ENCODE assay signal across 24 cellular contexts in genomic region chr7:15400440-15400839, GRCh38.
DNase-seq lines count a peak whose midpoint lies in the region; ATAC-seq, FAIRE-seq and TF ChIP-seq lines count a peak whose summit lies in the region.
"Had no signal": no experiment of that assay in that cellular context is flagged by ENCODE, and none has a peak within 500 bp of the region (broad histone marks: within the 10 kb centered on the region; RNA-seq: fewer than 3 reads in every experiment).

No MANE protein-coding gene starts in this region.

- ATAC-seq in right lobe of liver, result peak; percentile 67 to 90 (median 84)
- no peak for ATAC-seq in stimulated activated naive B cell treated with anti-CD40 and anti-IgM and Interleukin-4, amounts not matched to agents 10 μg/mL and 1 μg/mL and 100 μg/mL, for 72 hours (replicated peaks)
- ATAC-seq: CD8-positive, alpha-beta T cell; GM12878; HCT116 had no signal

- H3K4me3 ChIP-seq in H1 (ENCODE audit: extremely low read depth in 1 of 4, insufficient read depth in 2 of 4, low read depth in 3 of 4, low read length in 4 of 4) (no peak overlapping the region), right lobe of liver (no peak overlapping the region)
- H3K4me3 ChIP-seq: BLaER1, GM12878, GM23248 had no signal

- no peak overlapping the region for H3K27ac Mint-ChIP-seq in stimulated activated naive B cell treated with anti-CD40 and anti-IgM and Interleukin-4, amounts not matched to agents 10 μg/mL and 1 μg/mL and 100 μg/mL, for 72 hours
- H3K27ac Mint-ChIP-seq: B cell; CD4-positive, CD25-positive, alpha-beta regulatory T cell; CD8-positive, alpha-beta T cell; H9 had no signal

- intact Hi-C loops in right lobe of liver (cut with DNase I), result no loop called here

- H2BK120ac ChIP-seq in H1 (replicated peaks; ENCODE audit: low read depth, low read length), result no peak overlapping the region

- no peak overlapping the region for H3K9ac ChIP-seq in H1 (replicated peaks in 1 of 4; ENCODE audit: extremely low read depth in 1 of 4, low read depth in 3 of 4, low read length in 3 of 4)
- H3K9ac ChIP-seq: BLaER1, GM23248 had no signal

- 78% methylated on average over 3 of the region's 3 CpGs; no CpG with 5 or more reads in 1 of the 2 experiments for WGBS in H1 (ENCODE audit: extremely low coverage in 1 of 2, insufficient coverage in 1 of 2, insufficient read length in 1 of 2, insufficient replicate concordance in 2 of 2, low coverage in 1 of 2, low lambda C conversion rate in 2 of 2, missing lambda C conversion rate in 1 of 2), 2 experiments
- WGBS in right lobe of liver (ENCODE audit: insufficient coverage, low coverage, low lambda C conversion rate, missing lambda C conversion rate), result 25% methylated on average over 3 of the region's 3 CpGs

- no peak overlapping the region for H3K14ac ChIP-seq in H1 (ENCODE audit: insufficient read length)

- POLR2A ChIA-PET in H1 (lab: Charles Lee; ENCODE audit: partially characterized antibody), result no interaction called here

- no peak overlapping the region for H3K4me3 Mint-ChIP-seq in stimulated activated naive B cell treated with anti-CD40 and anti-IgM and Interleukin-4, amounts not matched to agents 10 μg/mL and 1 μg/mL and 100 μg/mL, for 72 hours
- H3K4me3 Mint-ChIP-seq: B cell; CD4-positive, CD25-positive, alpha-beta regulatory T cell; CD8-positive, alpha-beta T cell; H9 had no signal

- TF ChIP-seq CTCF in H1 (IDR thresholded peaks at IDR 0.05; ENCODE audit: control extremely low read depth in 1 of 3, insufficient read depth in 1 of 3, low read depth in 1 of 3, low read length in 3 of 3) (no peak), right lobe of liver (IDR thresholded peaks at IDR 0.05) (no peak)

- DNase-seq in NCI-H748 (lab: John Stamatoyannopoulos, UW; ENCODE audit: unreplicated experiment) (peak; percentile 18), NCI-H748 treated with DMSO at 0.1 percent for 48 hours (lab: John Stamatoyannopoulos, UW) (no peak), HuH-7 (ENCODE audit: low spot score) (peak; percentile 33), H1 (ENCODE audit: low read depth in 1 of 2, low spot score in 2 of 2) (no peak), right lobe of liver (peak in 1 of 3 donors; percentile 45), NCI-H69 (lab: John Stamatoyannopoulos, UW) (no peak)
- DNase-seq in stimulated activated naive B cell treated with anti-CD40 and anti-IgM and Interleukin-4, amounts not matched to agents 10 μg/mL and 1 μg/mL and 100 μg/mL, for 72 hours, result no peak
- DNase-seq in activated CD4-positive, alpha-beta T cell treated with anti-CD3 and anti-CD28 coated beads, Interleukin-2, amount 50 U/mL, for 4 hours, result no peak
- DNase-seq: CD4-positive, CD25-positive, alpha-beta regulatory T cell; CD8-positive, alpha-beta T cell; DMS 273 treated with DMSO at 0.1 percent for 48 hours; DMS79; EL; GDM1; GM23248; H9 had no signal

- no peak for TF ChIP-seq POLR2A in H1 (IDR thresholded peaks at IDR 0.05; ENCODE audit: control extremely low read depth in 1 of 2, low read depth in 2 of 2, low read length in 2 of 2)
- TF ChIP-seq POLR2A in right lobe of liver (IDR thresholded peaks at IDR 0.05), result no peak

- TF ChIP-seq RAD21 in H1 (IDR thresholded peaks at IDR 0.05 in 1 of 2, conservative IDR thresholded peaks at IDR 0.05 in 1 of 2; ENCODE audit: low read depth in 2 of 2, low read length in 2 of 2), result no peak

- no peak overlapping the region for H3K23ac ChIP-seq in H1 (ENCODE audit: insufficient read length)

- no peak overlapping the region for H4K8ac ChIP-seq in H1 (ENCODE audit: extremely low read depth, insufficient read depth, low read length)

- no peak overlapping the region for H3K18ac ChIP-seq in H1 (ENCODE audit: extremely low read depth, low read length)

- H4K20me1 ChIP-seq in H1 (replicated peaks in 1 of 2; ENCODE audit: control insufficient read depth in 1 of 2, insufficient read depth in 2 of 2, low read length in 2 of 2), result no peaks in the 10 kb centered on the region
- H4K20me1 ChIP-seq: BLaER1 had no signal

- CTCF ChIA-PET in H1 (lab: Charles Lee; ENCODE audit: partially characterized antibody), result no interaction called here

- peaks cover 0 to 3% (median 0%) of the 10 kb centered on the region in 4 experiments; a peak in 1 of 8 replicates for H3K36me3 ChIP-seq in H1 (ENCODE audit: control insufficient read depth in 2 of 4, insufficient read depth in 4 of 4, low read length in 3 of 4)
- H3K36me3 ChIP-seq in right lobe of liver, result no peaks in the 10 kb centered on the region
- H3K36me3 ChIP-seq: BLaER1 had no signal

- H3K23me2 ChIP-seq in H1 (ENCODE audit: low read depth, low read length), result no peaks in the 10 kb centered on the region

- no peaks in the 10 kb centered on the region for H3K27me3 Mint-ChIP-seq in stimulated activated naive B cell treated with anti-CD40 and anti-IgM and Interleukin-4, amounts not matched to agents 10 μg/mL and 1 μg/mL and 100 μg/mL, for 72 hours
- H3K27me3 Mint-ChIP-seq: B cell; CD4-positive, CD25-positive, alpha-beta regulatory T cell had no signal

- H2BK5ac ChIP-seq in H1 (ENCODE audit: low read depth, low read length), result no peak overlapping the region

- H4K91ac ChIP-seq in H1 (replicated peaks; ENCODE audit: insufficient read length, low read length), result peak overlapping the region; percentile 42

- no peaks in the 10 kb centered on the region for H3K27me3 ChIP-seq in H1 (replicated peaks in 1 of 4; ENCODE audit: control insufficient read depth in 3 of 4, extremely low read depth in 1 of 4, insufficient read depth in 3 of 4, low read length in 3 of 4)
- H3K27me3 ChIP-seq in right lobe of liver, result no peaks in the 10 kb centered on the region
- H3K27me3 ChIP-seq: BLaER1 had no signal

- no peak overlapping the region for H4K5ac ChIP-seq in H1 (ENCODE audit: insufficient read length, low read depth, low read length)

- H3K9me3 Mint-ChIP-seq in stimulated activated naive B cell treated with anti-CD40 and anti-IgM and Interleukin-4, amounts not matched to agents 10 μg/mL and 1 μg/mL and 100 μg/mL, for 72 hours, result peaks cover 5 to 8% of the 10 kb centered on the region in 2 donors

- H3K36me3 Mint-ChIP-seq in stimulated activated naive B cell treated with anti-CD40 and anti-IgM and Interleukin-4, amounts not matched to agents 10 μg/mL and 1 μg/mL and 100 μg/mL, for 72 hours, result no peaks in the 10 kb centered on the region
- H3K36me3 Mint-ChIP-seq: CD4-positive, CD25-positive, alpha-beta regulatory T cell; CD8-positive, alpha-beta T cell had no signal

- no peak overlapping the region for H3K27ac ChIP-seq in H1 (ENCODE audit: low read depth, low read length)
- no peak overlapping the region for H3K27ac ChIP-seq in right lobe of liver
- H3K27ac ChIP-seq: 22Rv1, BLaER1, C4-2B, GM23248 had no signal

- H3K4me1 ChIP-seq in H1 (replicated peaks in 1 of 4; ENCODE audit: control insufficient read depth in 3 of 4, insufficient read depth in 4 of 4, low read length in 3 of 4) (peaks cover 0 to 3% (median 0%) of the 10 kb centered on the region in 4 experiments; a peak in 1 of 7 replicates), right lobe of liver (peaks cover 0 to 3% (median 0%) of the 10 kb centered on the region in 4 donors)
- H3K4me1 ChIP-seq: BLaER1 had no signal

- H3K56ac ChIP-seq in H1 (replicated peaks; ENCODE audit: insufficient read length, low read depth, low read length), result no peak overlapping the region

- H3K4me2 ChIP-seq in H1 (ENCODE audit: insufficient read depth in 1 of 2, low read depth in 2 of 2, low read length in 2 of 2), result no peak overlapping the region
- H3K4me2 ChIP-seq: BLaER1 had no signal

- H3K4ac ChIP-seq in H1 (replicated peaks; ENCODE audit: insufficient read length, low read depth, low read length), result no peak overlapping the region

- H3K9me3 ChIP-seq in H1 (ENCODE audit: insufficient read depth in 2 of 2, low read depth in 1 of 2, low read length in 1 of 2), result peaks cover 0 to 6% of the 10 kb centered on the region in 2 experiments; a peak in 1 of 4 replicates
- H3K9me3 ChIP-seq in right lobe of liver, result no peaks in the 10 kb centered on the region

- H2BK15ac ChIP-seq in H1 (ENCODE audit: low read length), result no peak overlapping the region

- H3K79me1 ChIP-seq in H1 (ENCODE audit: low read depth, low read length), result no peaks in the 10 kb centered on the region

- H3K79me2 ChIP-seq in H1 (ENCODE audit: control insufficient read depth in 1 of 2, insufficient read depth in 2 of 2, low read length in 2 of 2), result no peaks in the 10 kb centered on the region

- H2BK20ac ChIP-seq in H1 (ENCODE audit: low read length), result no peak overlapping the region

- no peak overlapping the region for H2AFZ ChIP-seq in H1 (ENCODE audit: low read length)
- H2AFZ ChIP-seq: GM23248 had no signal

- no peak overlapping the region for H2BK12ac ChIP-seq in H1 (ENCODE audit: low read depth, low read length)

- no peaks in the 10 kb centered on the region for H3K4me1 Mint-ChIP-seq in stimulated activated naive B cell treated with anti-CD40 and anti-IgM and Interleukin-4, amounts not matched to agents 10 μg/mL and 1 μg/mL and 100 μg/mL, for 72 hours
- H3K4me1 Mint-ChIP-seq: B cell; CD4-positive, CD25-positive, alpha-beta regulatory T cell had no signal

- H2AK5ac ChIP-seq in H1 (ENCODE audit: low read depth, low read length), result no peak overlapping the region

- no peak for TF ChIP-seq EP300 in H1 (IDR thresholded peaks at IDR 0.05; ENCODE audit: borderline replicate concordance in 1 of 2, low read depth in 2 of 2, low read length in 2 of 2)

- FAIRE-seq in H1 (lab: Jason Lieb, UNC), result no peak
- FAIRE-seq: D721Med, GM12878, GM19239 had no signal

TF ChIP-seq in H1, 55 proteins besides CTCF, POLR2A, EP300 and RAD21:
- TF ChIP-seq HDAC2 (IDR thresholded peaks at IDR 0.05; ENCODE audit: borderline replicate concordance in 1 of 2, low read depth in 2 of 2, low read length in 2 of 2) (no peak), CBX5 (IDR thresholded peaks at IDR 0.05; ENCODE audit: low read depth, low read length) (no peak), MAX (IDR thresholded peaks at IDR 0.05) (no peak), RBBP5 (IDR thresholded peaks at IDR 0.05; ENCODE audit: borderline replicate concordance, low read depth, low read length) (no peak), MAFK (IDR thresholded peaks at IDR 0.05; ENCODE audit: low read depth, low read length) (no peak), POU5F1 (IDR thresholded peaks at IDR 0.05; ENCODE audit: low read depth, low read length) (no peak)

Comparison
In these comparisons a context has a peak if more than half of its experiments do, and no peak if none do; other contexts are left out.
1. DNase-seq: peak in NCI-H748 (single experiment) and HuH-7 (single experiment); none in NCI-H748 treated with DMSO at 0.1 percent for 48 hours (single experiment), H1 (0 of 2), stimulated activated naive B cell treated with anti-CD40 and anti-IgM and Interleukin-4, amounts not matched to agents 10 μg/mL and 1 μg/mL and 100 μg/mL, for 72 hours (single experiment), activated CD4-positive, alpha-beta T cell treated with anti-CD3 and anti-CD28 coated beads, Interleukin-2, amount 50 U/mL, for 4 hours (0 of 2) and NCI-H69 (single experiment).
2. ATAC-seq: peak in right lobe of liver (4 of 4); none in stimulated activated naive B cell treated with anti-CD40 and anti-IgM and Interleukin-4, amounts not matched to agents 10 μg/mL and 1 μg/mL and 100 μg/mL, for 72 hours (0 of 2).